In genomic region chr20:1469925-1470571, GRCh38 we compare ENCODE assay signal across 1 cellular context.
TF ChIP-seq lines count a peak whose summit lies in the region.

No MANE protein-coding gene starts in this region.

TF ChIP-seq in HepG2, 621 proteins besides CTCF, POLR2A, EP300 and RAD21 (continued from another document and continues in another):
- TF ChIP-seq GMEB1 (CRISPR knock-in tag; IDR thresholded peaks at IDR 0.05; ENCODE audit: borderline replicate concordance): peak; percentile 29; the same call in 1 of the 2 replicates
- TF ChIP-seq, protein P1, sequence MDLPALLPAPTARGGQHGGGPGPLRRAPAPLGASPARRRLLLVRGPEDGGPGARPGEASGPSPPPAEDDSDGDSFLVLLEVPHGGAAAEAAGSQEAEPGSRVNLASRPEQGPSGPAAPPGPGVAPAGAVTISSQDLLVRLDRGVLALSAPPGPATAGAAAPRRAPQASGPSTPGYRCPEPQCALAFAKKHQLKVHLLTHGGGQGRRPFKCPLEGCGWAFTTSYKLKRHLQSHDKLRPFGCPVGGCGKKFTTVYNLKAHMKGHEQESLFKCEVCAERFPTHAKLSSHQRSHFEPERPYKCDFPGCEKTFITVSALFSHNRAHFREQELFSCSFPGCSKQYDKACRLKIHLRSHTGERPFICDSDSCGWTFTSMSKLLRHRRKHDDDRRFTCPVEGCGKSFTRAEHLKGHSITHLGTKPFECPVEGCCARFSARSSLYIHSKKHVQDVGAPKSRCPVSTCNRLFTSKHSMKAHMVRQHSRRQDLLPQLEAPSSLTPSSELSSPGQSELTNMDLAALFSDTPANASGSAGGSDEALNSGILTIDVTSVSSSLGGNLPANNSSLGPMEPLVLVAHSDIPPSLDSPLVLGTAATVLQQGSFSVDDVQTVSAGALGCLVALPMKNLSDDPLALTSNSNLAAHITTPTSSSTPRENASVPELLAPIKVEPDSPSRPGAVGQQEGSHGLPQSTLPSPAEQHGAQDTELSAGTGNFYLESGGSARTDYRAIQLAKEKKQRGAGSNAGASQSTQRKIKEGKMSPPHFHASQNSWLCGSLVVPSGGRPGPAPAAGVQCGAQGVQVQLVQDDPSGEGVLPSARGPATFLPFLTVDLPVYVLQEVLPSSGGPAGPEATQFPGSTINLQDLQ (CRISPR knock-in tag; IDR thresholded peaks at IDR 0.05): no peak
- TF ChIP-seq FOSL1 (CRISPR knock-in tag; IDR thresholded peaks at IDR 0.05; ENCODE audit: borderline replicate concordance): 0 out of 2 replicates have a peak, but pooled peaks have one; percentile 71
- no peak for TF ChIP-seq ZBTB21 (CRISPR knock-in tag; IDR thresholded peaks at IDR 0.05)
- TF ChIP-seq ZFAT (CRISPR knock-in tag; conservative IDR thresholded peaks at IDR 0.05): no peak; the same call in 1 of the 2 replicates
- TF ChIP-seq BCL3 (CRISPR knock-in tag; IDR thresholded peaks at IDR 0.05): peak; percentile 55; the same call in 1 of the 2 replicates
- TF ChIP-seq, protein P2, sequence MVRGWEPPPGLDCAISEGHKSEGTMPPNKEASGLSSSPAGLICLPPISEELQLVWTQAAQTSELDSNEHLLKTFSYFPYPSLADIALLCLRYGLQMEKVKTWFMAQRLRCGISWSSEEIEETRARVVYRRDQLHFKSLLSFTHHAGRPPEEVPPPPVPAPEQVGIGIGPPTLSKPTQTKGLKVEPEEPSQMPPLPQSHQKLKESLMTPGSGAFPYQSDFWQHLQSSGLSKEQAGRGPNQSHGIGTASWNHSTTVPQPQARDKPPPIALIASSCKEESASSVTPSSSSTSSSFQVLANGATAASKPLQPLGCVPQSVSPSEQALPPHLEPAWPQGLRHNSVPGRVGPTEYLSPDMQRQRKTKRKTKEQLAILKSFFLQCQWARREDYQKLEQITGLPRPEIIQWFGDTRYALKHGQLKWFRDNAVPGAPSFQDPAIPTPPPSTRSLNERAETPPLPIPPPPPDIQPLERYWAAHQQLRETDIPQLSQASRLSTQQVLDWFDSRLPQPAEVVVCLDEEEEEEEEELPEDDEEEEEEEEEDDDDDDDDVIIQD (CRISPR knock-in tag; IDR thresholded peaks at IDR 0.05; ENCODE audit: low read depth): peak; percentile 92
- no peak for TF ChIP-seq PHF20 (CRISPR knock-in tag; IDR thresholded peaks at IDR 0.05)
- TF ChIP-seq SYNCRIP (IDR thresholded peaks at IDR 0.05; ENCODE audit: insufficient read depth, low read depth, low read length): no peak
- no peak for TF ChIP-seq FLYWCH1 (CRISPR knock-in tag; IDR thresholded peaks at IDR 0.05)
- TF ChIP-seq, protein P3, sequence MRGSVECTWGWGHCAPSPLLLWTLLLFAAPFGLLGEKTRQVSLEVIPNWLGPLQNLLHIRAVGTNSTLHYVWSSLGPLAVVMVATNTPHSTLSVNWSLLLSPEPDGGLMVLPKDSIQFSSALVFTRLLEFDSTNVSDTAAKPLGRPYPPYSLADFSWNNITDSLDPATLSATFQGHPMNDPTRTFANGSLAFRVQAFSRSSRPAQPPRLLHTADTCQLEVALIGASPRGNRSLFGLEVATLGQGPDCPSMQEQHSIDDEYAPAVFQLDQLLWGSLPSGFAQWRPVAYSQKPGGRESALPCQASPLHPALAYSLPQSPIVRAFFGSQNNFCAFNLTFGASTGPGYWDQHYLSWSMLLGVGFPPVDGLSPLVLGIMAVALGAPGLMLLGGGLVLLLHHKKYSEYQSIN (CRISPR knock-in tag; IDR thresholded peaks at IDR 0.05; ENCODE audit: borderline replicate concordance): no peak
- peak; percentile 40 for TF ChIP-seq MEF2D (CRISPR knock-in tag; IDR thresholded peaks at IDR 0.05)
- TF ChIP-seq, protein P4, sequence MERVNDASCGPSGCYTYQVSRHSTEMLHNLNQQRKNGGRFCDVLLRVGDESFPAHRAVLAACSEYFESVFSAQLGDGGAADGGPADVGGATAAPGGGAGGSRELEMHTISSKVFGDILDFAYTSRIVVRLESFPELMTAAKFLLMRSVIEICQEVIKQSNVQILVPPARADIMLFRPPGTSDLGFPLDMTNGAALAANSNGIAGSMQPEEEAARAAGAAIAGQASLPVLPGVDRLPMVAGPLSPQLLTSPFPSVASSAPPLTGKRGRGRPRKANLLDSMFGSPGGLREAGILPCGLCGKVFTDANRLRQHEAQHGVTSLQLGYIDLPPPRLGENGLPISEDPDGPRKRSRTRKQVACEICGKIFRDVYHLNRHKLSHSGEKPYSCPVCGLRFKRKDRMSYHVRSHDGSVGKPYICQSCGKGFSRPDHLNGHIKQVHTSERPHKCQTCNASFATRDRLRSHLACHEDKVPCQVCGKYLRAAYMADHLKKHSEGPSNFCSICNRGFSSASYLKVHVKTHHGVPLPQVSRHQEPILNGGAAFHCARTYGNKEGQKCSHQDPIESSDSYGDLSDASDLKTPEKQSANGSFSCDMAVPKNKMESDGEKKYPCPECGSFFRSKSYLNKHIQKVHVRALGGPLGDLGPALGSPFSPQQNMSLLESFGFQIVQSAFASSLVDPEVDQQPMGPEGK (CRISPR knock-in tag; IDR thresholded peaks at IDR 0.05): peak; percentile 49
- no peak for TF ChIP-seq ZNF512B (CRISPR knock-in tag; IDR thresholded peaks at IDR 0.05; ENCODE audit: borderline replicate concordance)
- no peak for TF ChIP-seq MZF1 (CRISPR knock-in tag; IDR thresholded peaks at IDR 0.05; ENCODE audit: borderline replicate concordance)
- peak; percentile 89; the same call in 1 of the 2 replicates for TF ChIP-seq KDM2A (CRISPR knock-in tag; IDR thresholded peaks at IDR 0.05; ENCODE audit: borderline replicate concordance, low read depth)
- TF ChIP-seq, protein P5, sequence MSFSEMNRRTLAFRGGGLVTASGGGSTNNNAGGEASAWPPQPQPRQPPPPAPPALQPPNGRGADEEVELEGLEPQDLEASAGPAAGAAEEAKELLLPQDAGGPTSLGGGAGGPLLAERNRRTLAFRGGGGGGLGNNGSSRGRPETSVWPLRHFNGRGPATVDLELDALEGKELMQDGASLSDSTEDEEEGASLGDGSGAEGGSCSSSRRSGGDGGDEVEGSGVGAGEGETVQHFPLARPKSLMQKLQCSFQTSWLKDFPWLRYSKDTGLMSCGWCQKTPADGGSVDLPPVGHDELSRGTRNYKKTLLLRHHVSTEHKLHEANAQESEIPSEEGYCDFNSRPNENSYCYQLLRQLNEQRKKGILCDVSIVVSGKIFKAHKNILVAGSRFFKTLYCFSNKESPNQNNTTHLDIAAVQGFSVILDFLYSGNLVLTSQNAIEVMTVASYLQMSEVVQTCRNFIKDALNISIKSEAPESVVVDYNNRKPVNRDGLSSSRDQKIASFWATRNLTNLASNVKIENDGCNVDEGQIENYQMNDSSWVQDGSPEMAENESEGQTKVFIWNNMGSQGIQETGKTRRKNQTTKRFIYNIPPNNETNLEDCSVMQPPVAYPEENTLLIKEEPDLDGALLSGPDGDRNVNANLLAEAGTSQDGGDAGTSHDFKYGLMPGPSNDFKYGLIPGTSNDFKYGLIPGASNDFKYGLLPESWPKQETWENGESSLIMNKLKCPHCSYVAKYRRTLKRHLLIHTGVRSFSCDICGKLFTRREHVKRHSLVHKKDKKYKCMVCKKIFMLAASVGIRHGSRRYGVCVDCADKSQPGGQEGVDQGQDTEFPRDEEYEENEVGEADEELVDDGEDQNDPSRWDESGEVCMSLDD (CRISPR knock-in tag; IDR thresholded peaks at IDR 0.05; ENCODE audit: borderline replicate concordance): no peak
- TF ChIP-seq BRCA1 (CRISPR knock-in tag; IDR thresholded peaks at IDR 0.05): peak; percentile 51; the same call in 1 of the 2 replicates
- no peak for TF ChIP-seq ZNF660 (CRISPR knock-in tag; IDR thresholded peaks at IDR 0.05; ENCODE audit: borderline replicate concordance, low read depth)
- TF ChIP-seq RORA (CRISPR knock-in tag; IDR thresholded peaks at IDR 0.05): no peak
- TF ChIP-seq TCF7 (IDR thresholded peaks at IDR 0.05; ENCODE audit: low read depth): no peak
- TF ChIP-seq ZNF572 (CRISPR knock-in tag; IDR thresholded peaks at IDR 0.05): no peak
- no peak for TF ChIP-seq ZSCAN20 (CRISPR knock-in tag; IDR thresholded peaks at IDR 0.05; ENCODE audit: borderline replicate concordance)
- TF ChIP-seq GZF1 (CRISPR knock-in tag; IDR thresholded peaks at IDR 0.05): no peak
- TF ChIP-seq ZNF160 (CRISPR knock-in tag; IDR thresholded peaks at IDR 0.05): no peak
- TF ChIP-seq, protein P6, sequence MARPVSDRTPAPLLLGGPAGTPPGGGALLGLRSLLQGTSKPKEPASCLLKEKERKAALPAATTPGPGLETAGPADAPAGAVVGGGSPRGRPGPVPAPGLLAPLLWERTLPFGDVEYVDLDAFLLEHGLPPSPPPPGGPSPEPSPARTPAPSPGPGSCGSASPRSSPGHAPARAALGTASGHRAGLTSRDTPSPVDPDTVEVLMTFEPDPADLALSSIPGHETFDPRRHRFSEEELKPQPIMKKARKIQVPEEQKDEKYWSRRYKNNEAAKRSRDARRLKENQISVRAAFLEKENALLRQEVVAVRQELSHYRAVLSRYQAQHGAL (CRISPR knock-in tag; IDR thresholded peaks at IDR 0.05; ENCODE audit: not compliant biosample characterization): peak; percentile 62
- 0 out of 2 replicates have a peak, but pooled peaks have one; percentile 48 for TF ChIP-seq ZNF557 (CRISPR knock-in tag; IDR thresholded peaks at IDR 0.05)
